22 cellular contexts compared by ENCODE assay signal in genomic region chr7:50957855-50958254, GRCh38.
"Had no signal": no experiment of that assay in that cellular context is flagged by ENCODE, and none has a peak within 500 bp of the region (broad histone marks: within the 10 kb centered on the region; RNA-seq: fewer than 3 reads in every experiment).

No MANE protein-coding gene starts in this region.

- H3K4me1 Mint-ChIP-seq: activated T-helper 17 cell treated with anti-CD3 and anti-CD28 coated beads, Interleukin-2, amount 50 U/mL, for 72 hours; memory B cell; T-cell had no signal

- FAIRE-seq: pancreas, TTC549 had no signal

- H3K4me3 Mint-ChIP-seq: activated T-cell treated with anti-CD3 and anti-CD28 coated beads, Interleukin-2, amount 50 U/mL, for 24 hours; activated T-helper 17 cell treated with anti-CD3 and anti-CD28 coated beads, Interleukin-2, amount 50 U/mL, for 72 hours; memory B cell; nephron progenitor cell; T-cell had no signal

- H3K9me3 ChIP-seq: pancreas, upper lobe of right lung had no signal

- H3K27ac Mint-ChIP-seq: activated naive CD4-positive, alpha-beta T cell treated with anti-CD3 and anti-CD28 coated beads, Interleukin-2, amount 50 U/mL, for 72 hours; activated T-cell treated with anti-CD3 and anti-CD28 coated beads, Interleukin-2, amount 50 U/mL, for 24 hours; activated T-helper 17 cell treated with anti-CD3 and anti-CD28 coated beads, Interleukin-2, amount 50 U/mL, for 72 hours; memory B cell; T-cell had no signal

- H3K27ac ChIP-seq: dorsolateral prefrontal cortex, upper lobe of right lung, WERI-Rb-1 had no signal

- ATAC-seq: activated naive CD4-positive, alpha-beta T cell treated with anti-CD3 and anti-CD28 coated beads, Interleukin-2, amount 50 U/mL, for 72 hours; activated T-helper 17 cell treated with anti-CD3 and anti-CD28 coated beads, Interleukin-2, amount 50 U/mL, for 72 hours; left ventricle myocardium superior; right cardiac atrium; stimulated activated naive CD8-positive, alpha-beta T cell treated with anti-CD3 and anti-CD28 coated beads, Interleukin-15, Interleukin-2, amounts not matched to agents 100 U/mL and 50 U/mL, for 24 hours; T-cell; upper lobe of right lung had no signal

- H3K27me3 ChIP-seq: dorsolateral prefrontal cortex, pancreas, upper lobe of right lung had no signal

- H3K36me3 Mint-ChIP-seq: activated naive CD4-positive, alpha-beta T cell treated with anti-CD3 and anti-CD28 coated beads, Interleukin-2, amount 50 U/mL, for 72 hours; memory B cell; T-cell had no signal

- H3K36me3 ChIP-seq: pancreas, upper lobe of right lung, WERI-Rb-1 had no signal

- H3K4me3 ChIP-seq: dorsolateral prefrontal cortex, pancreas, upper lobe of right lung had no signal

- H3K9me3 Mint-ChIP-seq: activated naive CD4-positive, alpha-beta T cell treated with anti-CD3 and anti-CD28 coated beads, Interleukin-2, amount 50 U/mL, for 72 hours; activated T-cell treated with anti-CD3 and anti-CD28 coated beads, Interleukin-2, amount 50 U/mL, for 24 hours; activated T-helper 17 cell treated with anti-CD3 and anti-CD28 coated beads, Interleukin-2, amount 50 U/mL, for 72 hours; T-cell had no signal

- DNase-seq: activated CD4-positive, alpha-beta T cell treated with anti-CD3 and anti-CD28 coated beads for 1 hour; activated CD4-positive, alpha-beta T cell treated with anti-CD3 and anti-CD28 coated beads, Interleukin-2, amount 50 U/mL, for 1 hour; activated CD8-positive, alpha-beta memory T cell treated with anti-CD3 and anti-CD28 coated beads, Interleukin-2, amount 50 U/mL, for 4 hours; activated T-cell treated with anti-CD3 and anti-CD28 coated beads, Interleukin-2, amount 50 U/mL, for 24 hours; aorta; central memory CD4-positive, alpha-beta T cell; dorsolateral prefrontal cortex; foreskin fibroblast; left ventricle myocardium superior; nephron progenitor cell; pancreas; right cardiac atrium; stimulated activated CD4-positive, alpha-beta T cell treated with anti-CD3 and anti-CD28 coated beads, Interleukin-12 subunit alpha, Interleukin-12 subunit beta, amount 100 ng/mL, for 4 hours; stimulated activated CD4-positive, alpha-beta T cell treated with anti-CD3 and anti-CD28 coated beads, Interleukin-4, amount 100 ng/mL, for 4 hours; stimulated activated naive CD8-positive, alpha-beta T cell treated with anti-CD3 and anti-CD28 coated beads, Interleukin-15, Interleukin-2, amounts not matched to agents 100 U/mL and 50 U/mL, for 24 hours; T-cell; upper lobe of right lung; WERI-Rb-1 had no signal
